Comparison of ENCODE assay signal across 1 cellular context in genomic region chr4:138449938-138450337, GRCh38.
TF ChIP-seq lines count a peak whose summit lies in the region.

No MANE protein-coding gene starts in this region.

TF ChIP-seq in SK-N-SH, 30 proteins besides CTCF, POLR2A, EP300 and RAD21 (continued from another document):
- TF ChIP-seq REST (IDR thresholded peaks at IDR 0.05; ENCODE audit: low read depth, low read length) (no peak), GATA2 (CRISPR knock-in tag; IDR thresholded peaks at IDR 0.05) (no peak; the same call in 1 of the 2 replicates), MEF2A (IDR thresholded peaks at IDR 0.05; ENCODE audit: borderline replicate concordance, low read depth) (no peak), CHD2 (IDR thresholded peaks at IDR 0.05; ENCODE audit: low read length, partially characterized antibody) (no peak), ELF1 (IDR thresholded peaks at IDR 0.05) (no peak), FOXJ3 (CRISPR knock-in tag; IDR thresholded peaks at IDR 0.05) (no peak), TAF1 (IDR thresholded peaks at IDR 0.05; ENCODE audit: borderline replicate concordance, low read depth, low read length) (no peak), IRF3 (IDR thresholded peaks at IDR 0.05; ENCODE audit: low read depth, low read length) (no peak), POLR2AphosphoS5 (IDR thresholded peaks at IDR 0.05; ENCODE audit: low read depth, low read length) (no peak), MAX (IDR thresholded peaks at IDR 0.05; ENCODE audit: low read depth) (no peak)
